Comparison of ENCODE assay signal across 25 cellular contexts in genomic region chr5:124575731-124576130, GRCh38.
"Had no signal": no experiment of that assay in that cellular context is flagged by ENCODE, and none has a peak within 500 bp of the region (broad histone marks: within the 10 kb centered on the region; RNA-seq: fewer than 3 reads in every experiment).

No MANE protein-coding gene starts in this region.

- H3K4me1 ChIP-seq: ascending aorta had no signal

- H3K4me1 Mint-ChIP-seq: activated naive CD4-positive, alpha-beta T cell treated with anti-CD3 and anti-CD28 coated beads, Interleukin-2, amount 50 U/mL, for 24 hours had no signal

- H3K36me3 ChIP-seq: ascending aorta had no signal

- H3K27ac Mint-ChIP-seq: activated CD8-positive, alpha-beta T cell treated with anti-CD3 and anti-CD28 coated beads for 36 hours; activated naive CD4-positive, alpha-beta T cell treated with anti-CD3 and anti-CD28 coated beads, Interleukin-2, amount 50 U/mL, for 24 hours; activated T-cell treated with anti-CD3 and anti-CD28 coated beads, Interleukin-2, amount 50 U/mL, for 24 hours; activated T-helper 1 cell treated with anti-CD3 and anti-CD28 coated beads, Interleukin-12 subunit alpha, Interleukin-12 subunit beta, Interleukin-2, Interleukin-4 antibody, amounts not matched to agents 30 ng/mL and 10 ng/mL and 1 ng/mL, durations not matched to agents 14 hours and 24 hours and 36 hours; T-helper 1 cell treated with Interleukin-12 subunit alpha and Interleukin-12 subunit beta and Interleukin-4 antibody, amounts not matched to agents 30 μg/mL and 1 μg/mL, for 36 hours had no signal

- DNase-seq: activated CD4-positive, alpha-beta T cell treated with anti-CD3 and anti-CD28 coated beads for 4 hours; activated CD8-positive, alpha-beta memory T cell treated with anti-CD3 and anti-CD28 coated beads, Interleukin-2, amount 50 U/mL, for 48 hours; activated CD8-positive, alpha-beta T cell treated with anti-CD3 and anti-CD28 coated beads for 36 hours; activated effector memory CD4-positive, alpha-beta T cell treated with Interleukin-2 at 50 U/mL for 16 hours; activated naive CD4-positive, alpha-beta T cell; activated T-cell treated with anti-CD3 and anti-CD28 coated beads, Interleukin-2, amount 50 U/mL, for 24 hours; body of pancreas; Karpas-422; MM.1S; NCI-H1105 treated with DMSO at 0.1 percent for 48 hours; NCI-H1436 treated with DMSO at 0.1 percent for 48 hours; NCI-H187; NCI-H2081 treated with DMSO at 0.1 percent for 48 hours; NCI-H2171 treated with DMSO at 0.1 percent for 48 hours; NCI-H226; NCI-H510A; NCI-H526 treated with DMSO at 0.1 percent for 48 hours; SHP77 treated with DMSO at 0.1 percent for 48 hours had no signal

- H3K27ac ChIP-seq: ascending aorta, body of pancreas had no signal

- ATAC-seq: activated CD4-positive, CD25-positive, alpha-beta regulatory T cell treated with anti-CD3 and anti-CD28 coated beads, Interleukin-2, amount 50 U/mL, for 24 hours; activated CD8-positive, alpha-beta T cell treated with anti-CD3 and anti-CD28 coated beads for 36 hours; body of pancreas; K562 had no signal

- H3K9me3 ChIP-seq: ascending aorta, body of pancreas had no signal

- H3K4me3 ChIP-seq: ascending aorta, body of pancreas, K562 had no signal

- FAIRE-seq: K562, RCC 7860 had no signal

- H3K9me3 Mint-ChIP-seq: activated CD8-positive, alpha-beta T cell treated with anti-CD3 and anti-CD28 coated beads for 36 hours; activated T-cell treated with anti-CD3 and anti-CD28 coated beads, Interleukin-2, amount 50 U/mL, for 24 hours; activated T-helper 1 cell treated with anti-CD3 and anti-CD28 coated beads, Interleukin-12 subunit alpha, Interleukin-12 subunit beta, Interleukin-2, Interleukin-4 antibody, amounts not matched to agents 30 ng/mL and 10 ng/mL and 1 ng/mL, durations not matched to agents 14 hours and 24 hours and 36 hours; T-helper 1 cell treated with Interleukin-12 subunit alpha and Interleukin-12 subunit beta and Interleukin-4 antibody, amounts not matched to agents 30 μg/mL and 1 μg/mL, for 36 hours had no signal

- H3K36me3 Mint-ChIP-seq: activated naive CD4-positive, alpha-beta T cell treated with anti-CD3 and anti-CD28 coated beads, Interleukin-2, amount 50 U/mL, for 24 hours had no signal

- H3K4me3 Mint-ChIP-seq: activated CD8-positive, alpha-beta T cell treated with anti-CD3 and anti-CD28 coated beads for 36 hours; activated naive CD4-positive, alpha-beta T cell treated with anti-CD3 and anti-CD28 coated beads, Interleukin-2, amount 50 U/mL, for 24 hours; activated T-cell treated with anti-CD3 and anti-CD28 coated beads, Interleukin-2, amount 50 U/mL, for 24 hours; activated T-helper 1 cell treated with anti-CD3 and anti-CD28 coated beads, Interleukin-12 subunit alpha, Interleukin-12 subunit beta, Interleukin-2, Interleukin-4 antibody, amounts not matched to agents 30 ng/mL and 10 ng/mL and 1 ng/mL, durations not matched to agents 14 hours and 24 hours and 36 hours; T-helper 1 cell treated with Interleukin-12 subunit alpha and Interleukin-12 subunit beta and Interleukin-4 antibody, amounts not matched to agents 30 μg/mL and 1 μg/mL, for 36 hours had no signal

- H3K27me3 ChIP-seq: ascending aorta, body of pancreas had no signal
